Comparison of ENCODE assay signal across 17 cellular contexts in the genomic region with DNA sequence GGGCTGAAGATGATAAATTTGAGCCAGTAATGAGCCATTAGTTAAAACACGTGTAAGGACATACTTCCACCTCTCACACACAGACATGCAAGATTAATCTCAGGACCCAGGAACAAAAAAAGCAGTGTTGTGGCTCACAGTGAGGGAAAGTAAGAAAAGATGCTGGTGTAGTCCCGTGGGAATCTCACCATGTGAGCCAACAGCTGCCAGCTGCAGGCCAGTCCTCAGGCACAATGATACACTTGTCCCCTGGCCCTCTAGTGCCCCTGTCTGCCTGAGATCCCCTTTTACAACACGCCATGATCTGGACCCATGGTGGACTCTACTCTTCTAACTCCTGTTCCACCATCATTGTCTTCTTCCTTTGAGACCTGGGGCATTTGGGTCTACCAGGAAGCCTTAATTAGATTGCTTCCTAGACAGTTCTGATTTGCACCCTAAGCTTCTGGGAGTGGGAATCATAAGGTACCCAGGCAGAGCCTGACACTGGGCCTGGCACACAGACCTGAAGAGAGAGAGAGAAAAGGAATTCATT.
DNase-seq lines count a peak whose midpoint lies in the region; ATAC-seq lines count a peak whose summit lies in the region.
"Had no signal": no experiment of that assay in that cellular context is flagged by ENCODE, and none has a peak within 500 bp of the region (broad histone marks: within the 10 kb centered on the region; RNA-seq: fewer than 3 reads in every experiment).

No MANE protein-coding gene starts in this region.

- H3K4me1 ChIP-seq in BLaER1 (peaks cover 10% of the 10 kb centered on the region), SJCRH30 (peaks cover 15% of the 10 kb centered on the region)
- H3K4me1 ChIP-seq: Caco-2 had no signal

- H3K4me3 ChIP-seq in BLaER1 (no peak overlapping the region), SJCRH30 (no peak overlapping the region)
- H3K4me3 ChIP-seq: GM12878 had no signal

- H3K27ac ChIP-seq in BLaER1 (no peak overlapping the region), SJCRH30 (no peak overlapping the region)

- no peak for ATAC-seq in GM21367 (IDR thresholded peaks at IDR 0.05; ENCODE audit: unreplicated experiment)
- no peak for ATAC-seq in GM21576 (IDR thresholded peaks at IDR 0.05; ENCODE audit: unreplicated experiment)
- ATAC-seq: GM12878, HepG2 had no signal

- H3K4me2 ChIP-seq in BLaER1 = peak overlapping the region; percentile 25; the same call in 1 of the 2 replicates

- H3K9me3 ChIP-seq in BLaER1 = no peaks in the 10 kb centered on the region
- H3K9me3 ChIP-seq in SJCRH30 (replicated peaks) = no peaks in the 10 kb centered on the region
- H3K9me3 ChIP-seq: Caco-2 had no signal

- no peak overlapping the region for H3K9ac ChIP-seq in BLaER1

- H3K36me3 ChIP-seq in BLaER1 (no peaks in the 10 kb centered on the region), SJCRH30 (no peaks in the 10 kb centered on the region)

- no peaks in the 10 kb centered on the region for H4K20me1 ChIP-seq in BLaER1

- H3K27me3 ChIP-seq in BLaER1 (no peaks in the 10 kb centered on the region), SJCRH30 (no peaks in the 10 kb centered on the region)

- DNase-seq in SJCRH30 (peak; percentile 68 to 89), globus pallidus (ENCODE audit: low spot score) (peak; percentile 11), pons (ENCODE audit: low spot score) (peak; percentile 22), inferior parietal cortex (ENCODE audit: extremely low spot score) (no peak)
- DNase-seq: C1 segment of cervical spinal cord; Caco-2; CD4-positive, alpha-beta memory T cell; Kasumi-1; NCI-H2029; NCI-H2227 treated with DMSO at 0.1 percent for 48 hours; Right ventricle myocardium superior; RPMI8226 had no signal
